Comparison of ENCODE assay signal across 8 cellular contexts in genomic region chr11:18633256-18634139, GRCh38. TPM values are rescaled to one million over a fixed set of nuclear protein-coding genes. Genes with fewer than 3 reads are reported as not detected.
A peak's percentile ranks its signal among the peaks of the same experiment; 100 is the strongest.
DNase-seq lines count a peak whose midpoint lies in the region; ATAC-seq lines count a peak whose summit lies in the region.

No MANE protein-coding gene starts in this region.

- no peaks in the 10 kb centered on the region for H3K36me3 ChIP-seq in iPS DF 6.9 (ENCODE audit: control insufficient read depth, insufficient read depth, low read length)

- no CpG with 5 or more reads among the region's 31 CpGs for WGBS in iPS DF 6.9 (ENCODE audit: insufficient coverage, insufficient read length)

- H3K27me3 ChIP-seq in iPS DF 6.9 (ENCODE audit: control insufficient read depth, insufficient read depth, low read length) = no peaks in the 10 kb centered on the region

- H3K9me3 Mint-ChIP-seq in activated T-helper 2 cell treated with anti-CD3 and anti-CD28 coated beads, Interferon-gamma antibody, Interleukin-2, Interleukin-4, amounts not matched to agents 10 μg/mL and 5 μg/mL and 100 μg/mL, durations not matched to agents 14 hours and 24 hours and 36 hours = no peaks in the 10 kb centered on the region

- ATAC-seq in GM19452 (IDR thresholded peaks at IDR 0.05; ENCODE audit: unreplicated experiment) (peak; percentile 65), HG03469 (IDR thresholded peaks at IDR 0.05; ENCODE audit: unreplicated experiment) (peak; percentile 47)

- intact Hi-C loops in activated T-helper 2 cell treated with anti-CD3 and anti-CD28 coated beads, Interferon-gamma antibody, Interleukin-2, Interleukin-4, amounts not matched to agents 10 μg/mL and 5 μg/mL and 100 μg/mL, durations not matched to agents 14 hours and 24 hours and 36 hours (cut with micrococcal nuclease) = loop anchor here (1.0 to 10.0 kb wide), 7 partner anchors 17 to 619 kb away; partner anchors contain the start of genes GTF2H1, HPS5, SERGEF and TMEM86A

- peak overlapping the region; percentile 91 for H3K4me3 ChIP-seq in iPS DF 6.9 (ENCODE audit: low read length)

- H3K27me3 Mint-ChIP-seq in activated T-helper 2 cell treated with anti-CD3 and anti-CD28 coated beads, Interferon-gamma antibody, Interleukin-2, Interleukin-4, amounts not matched to agents 10 μg/mL and 5 μg/mL and 100 μg/mL, durations not matched to agents 14 hours and 24 hours and 36 hours (ENCODE audit: low read depth) = peaks cover 3% of the 10 kb centered on the region

- DNase-seq in EL = peak; percentile 42
- DNase-seq in activated T-helper 2 cell treated with anti-CD3 and anti-CD28 coated beads, Interferon-gamma antibody, Interleukin-2, Interleukin-4, amounts not matched to agents 10 μg/mL and 5 μg/mL and 100 μg/mL, durations not matched to agents 14 hours and 24 hours and 36 hours (ENCODE audit: low spot score) = no peak
- DNase-seq in iPS DF 6.9 (ENCODE audit: low read depth, low spot score) = no peak
- DNase-seq in stimulated activated CD4-positive, alpha-beta T cell treated with anti-CD3 and anti-CD28 coated beads, Interleukin-4, amount 100 ng/mL, for 24 hours = peak; percentile 46
- no peak for DNase-seq in C1 segment of cervical spinal cord (lab: John Stamatoyannopoulos, UW)
- DNase-seq in SIG-M5 treated with dmso at 0.1 percent for 504 hours (lab: John Stamatoyannopoulos, UW; ENCODE audit: unreplicated experiment) = no peak

- peak overlapping the region; percentile 97 for H3K4me3 Mint-ChIP-seq in activated T-helper 2 cell treated with anti-CD3 and anti-CD28 coated beads, Interferon-gamma antibody, Interleukin-2, Interleukin-4, amounts not matched to agents 10 μg/mL and 5 μg/mL and 100 μg/mL, durations not matched to agents 14 hours and 24 hours and 36 hours (ENCODE audit: low read depth)

- H3K27ac ChIP-seq in iPS DF 6.9 (ENCODE audit: low read length) = no peak overlapping the region

- H3K9me3 ChIP-seq in iPS DF 6.9 (ENCODE audit: control insufficient read depth, insufficient read depth, low read length) = no peaks in the 10 kb centered on the region

- peaks cover 22% of the 10 kb centered on the region for H3K4me1 Mint-ChIP-seq in activated T-helper 2 cell treated with anti-CD3 and anti-CD28 coated beads, Interferon-gamma antibody, Interleukin-2, Interleukin-4, amounts not matched to agents 10 μg/mL and 5 μg/mL and 100 μg/mL, durations not matched to agents 14 hours and 24 hours and 36 hours (ENCODE audit: low read depth)

- peaks cover 3% of the 10 kb centered on the region for H3K36me3 Mint-ChIP-seq in activated T-helper 2 cell treated with anti-CD3 and anti-CD28 coated beads, Interferon-gamma antibody, Interleukin-2, Interleukin-4, amounts not matched to agents 10 μg/mL and 5 μg/mL and 100 μg/mL, durations not matched to agents 14 hours and 24 hours and 36 hours (ENCODE audit: low read depth)

- H3K4me1 ChIP-seq in iPS DF 6.9 (ENCODE audit: control insufficient read depth, insufficient read depth, low read length) = no peaks in the 10 kb centered on the region

- H3K27ac Mint-ChIP-seq in activated T-helper 2 cell treated with anti-CD3 and anti-CD28 coated beads, Interferon-gamma antibody, Interleukin-2, Interleukin-4, amounts not matched to agents 10 μg/mL and 5 μg/mL and 100 μg/mL, durations not matched to agents 14 hours and 24 hours and 36 hours = peak overlapping the region; percentile 93

RNA-seq across cellular contexts. Expression of gene SPTY2D1, which starts 0.6 kb away (rescaled TPM):
- 26.5 and 29.0 TPM in 2 replicates for total RNA-seq in activated T-helper 2 cell treated with anti-CD3 and anti-CD28 coated beads, Interferon-gamma antibody, Interleukin-2, Interleukin-4, amounts not matched to agents 10 μg/mL and 5 μg/mL and 100 μg/mL, durations not matched to agents 14 hours and 24 hours and 36 hours

RNA-seq across cellular contexts. Expression of gene MISFA, which starts 33.9 kb away (rescaled TPM):
- total RNA-seq in activated T-helper 2 cell treated with anti-CD3 and anti-CD28 coated beads, Interferon-gamma antibody, Interleukin-2, Interleukin-4, amounts not matched to agents 10 μg/mL and 5 μg/mL and 100 μg/mL, durations not matched to agents 14 hours and 24 hours and 36 hours = 2.0 and 3.0 TPM in 2 replicates

RNA-seq across cellular contexts. Expression of gene UEVLD, which starts 45.0 kb away (rescaled TPM):
- total RNA-seq in activated T-helper 2 cell treated with anti-CD3 and anti-CD28 coated beads, Interferon-gamma antibody, Interleukin-2, Interleukin-4, amounts not matched to agents 10 μg/mL and 5 μg/mL and 100 μg/mL, durations not matched to agents 14 hours and 24 hours and 36 hours = 26.4 and 32.7 TPM in 2 replicates

Comparison
In these comparisons a context has a peak if more than half of its experiments do, and no peak if none do; other contexts are left out.
1. DNase-seq: peak in EL (single experiment) and stimulated activated CD4-positive, alpha-beta T cell treated with anti-CD3 and anti-CD28 coated beads, Interleukin-4, amount 100 ng/mL, for 24 hours (single experiment); none in activated T-helper 2 cell treated with anti-CD3 and anti-CD28 coated beads, Interferon-gamma antibody, Interleukin-2, Interleukin-4, amounts not matched to agents 10 μg/mL and 5 μg/mL and 100 μg/mL, durations not matched to agents 14 hours and 24 hours and 36 hours (single experiment), iPS DF 6.9 (single experiment), C1 segment of cervical spinal cord (0 of 14) and SIG-M5 treated with dmso at 0.1 percent for 504 hours (single experiment).